In the genomic region with DNA sequence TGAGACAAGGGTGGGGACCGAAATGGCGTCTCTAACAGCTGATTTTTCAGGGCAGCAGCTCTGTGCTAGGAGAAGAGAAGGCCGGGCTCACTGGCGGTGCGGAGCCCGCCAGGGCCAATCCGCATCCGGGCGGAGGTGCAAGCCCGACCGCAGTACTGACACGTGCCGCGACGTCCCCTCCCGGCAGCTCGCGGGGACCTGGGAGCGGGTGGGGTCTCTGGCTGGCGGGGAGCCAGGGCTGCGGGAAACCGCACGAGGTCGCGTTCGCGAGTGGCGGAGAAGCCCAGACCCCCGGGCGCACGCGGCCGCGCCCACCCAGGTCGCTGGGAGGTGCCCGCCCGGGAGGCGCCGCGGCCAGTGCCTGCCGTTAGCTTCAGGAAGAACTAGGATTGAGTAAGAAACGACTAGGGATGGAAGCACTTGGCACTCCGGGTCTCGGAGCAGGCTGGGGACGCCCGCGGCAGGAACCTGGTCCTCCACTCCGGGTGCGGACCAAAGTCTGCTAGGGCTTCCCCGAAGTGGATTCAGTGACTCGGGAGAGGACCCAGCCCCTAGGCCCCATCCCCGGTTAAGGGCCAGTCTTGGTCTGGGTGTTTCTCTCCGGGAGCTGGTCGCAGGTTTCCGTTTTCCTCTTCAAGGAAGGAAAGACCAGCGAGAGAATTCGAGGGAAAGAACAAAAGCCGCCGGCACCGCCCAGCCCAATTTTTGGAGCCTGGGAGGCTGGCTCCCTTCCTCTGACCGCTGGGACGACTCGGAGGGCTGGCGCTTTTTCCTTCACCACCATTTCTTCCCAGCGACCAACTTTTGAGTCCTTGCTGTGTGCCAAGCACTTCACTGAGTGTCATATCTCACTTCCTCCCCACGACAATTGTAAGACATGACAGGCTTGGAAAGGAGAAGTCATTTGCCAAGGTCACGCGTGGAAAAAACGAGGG, we compare ENCODE assay signal across 8 cellular contexts. TPM values are rescaled to one million over a fixed set of nuclear protein-coding genes. Genes with fewer than 3 reads are reported as not detected.
DNase-seq lines count a peak whose midpoint lies in the region; ATAC-seq and TF ChIP-seq lines count a peak whose summit lies in the region.

No MANE protein-coding gene starts in this region.

- peaks cover 9% of the 10 kb centered on the region for H3K27me3 Mint-ChIP-seq in brain

- peak overlapping the region; percentile 45 to 94 (median 80) for H3K27ac Mint-ChIP-seq in brain

- H3K4me3 ChIP-seq in HFF-Myc (replicated peaks; ENCODE audit: low read depth, low read length) (peak overlapping the region; percentile 33), iPS-18a (ENCODE audit: low read length) (peak overlapping the region; percentile 76)

- H3K9me3 Mint-ChIP-seq in brain: no peaks in the 10 kb centered on the region

- no peaks in the 10 kb centered on the region for H3K9me3 ChIP-seq in iPS-18a (ENCODE audit: control insufficient read depth, low read depth, low read length)

- TF ChIP-seq CTCF in HFF-Myc (IDR thresholded peaks at IDR 0.05; ENCODE audit: low read depth, low read length, missing control alignments): no peak
- TF ChIP-seq CTCF in brain (conservative IDR thresholded peaks at IDR 0.05): no peak

- H3K4me1 ChIP-seq in iPS-18a (ENCODE audit: control insufficient read depth, low read depth, low read length): peaks cover 32% of the 10 kb centered on the region

- peak; percentile 32 for DNase-seq in AG08395 (ENCODE audit: low spot score)
- no peak for DNase-seq in HFF-Myc (ENCODE audit: extremely low read depth, low read depth)
- peak; percentile 32 for DNase-seq in T-helper 9 cell
- peak; percentile 67 for DNase-seq in sciatic nerve (ENCODE audit: low spot score)

- H3K27ac ChIP-seq in iPS-18a (ENCODE audit: low read length): no peak overlapping the region

- intact Hi-C loops in sciatic nerve (cut with DNase I): no loop called here

- H3K36me3 ChIP-seq in iPS-18a (ENCODE audit: control insufficient read depth, low read depth, low read length): no peaks in the 10 kb centered on the region

- H3K4me3 Mint-ChIP-seq in brain: peak overlapping the region; percentile 55 to 79 (median 68)

- no peaks in the 10 kb centered on the region for H3K36me3 Mint-ChIP-seq in brain

- peaks cover 78% of the 10 kb centered on the region for H3K4me1 Mint-ChIP-seq in brain

- H3K9ac ChIP-seq in iPS-18a (ENCODE audit: low read length): peak overlapping the region; percentile 66

- ATAC-seq in sciatic nerve: peak; percentile 73
- no peak for ATAC-seq in GM21786 (IDR thresholded peaks at IDR 0.05; ENCODE audit: unreplicated experiment)
- ATAC-seq in HG03095 (IDR thresholded peaks at IDR 0.05; ENCODE audit: unreplicated experiment): no peak

- H3K27me3 ChIP-seq in iPS-18a (ENCODE audit: control insufficient read depth, insufficient read depth, low read length): peaks cover 16% of the 10 kb centered on the region

RNA-seq across cellular contexts. Expression of gene STMN1, which starts 16.7 kb away (rescaled TPM):
- 3,158 TPM for polyA plus RNA-seq in brain (ENCODE audit: insufficient read depth, low read depth, low replicate concordance)
- 186 TPM for total RNA-seq in sciatic nerve

RNA-seq across cellular contexts. Expression of gene PAQR7, which starts 47.4 kb away (rescaled TPM):
- 7.7 TPM for polyA plus RNA-seq in brain (ENCODE audit: insufficient read depth, low read depth, low replicate concordance)
- 12.3 TPM for total RNA-seq in sciatic nerve
